In genomic region chr6:16338577-16339262, GRCh38 we compare ENCODE assay signal across 8 cellular contexts.
DNase-seq lines count a peak whose midpoint lies in the region; ATAC-seq lines count a peak whose summit lies in the region.

No MANE protein-coding gene starts in this region.

- ATAC-seq in GM18517 (IDR thresholded peaks at IDR 0.05; ENCODE audit: unreplicated experiment) (no peak), HG02840 (IDR thresholded peaks at IDR 0.05; ENCODE audit: low FRiP score, unreplicated experiment) (no peak), HG02623 (IDR thresholded peaks at IDR 0.05; ENCODE audit: unreplicated experiment) (no peak)

- peak; percentile 98 for DNase-seq in Daoy (ENCODE audit: low read depth)
- DNase-seq in NCI-H2171 treated with DMSO at 0.1 percent for 48 hours (lab: John Stamatoyannopoulos, UW): peak; percentile 83
- DNase-seq in dermis microvascular lymphatic vessel endothelial cell (ENCODE audit: low read depth in 2 of 2): peak; percentile 9 to 93
- DNase-seq in mucosa of gallbladder (ENCODE audit: low spot score): peak; percentile 57
- DNase-seq in OCI-M2 (lab: John Stamatoyannopoulos, UW; ENCODE audit: unreplicated experiment): no peak
